Comparison of ENCODE assay signal across 30 cellular contexts in the genomic region with DNA sequence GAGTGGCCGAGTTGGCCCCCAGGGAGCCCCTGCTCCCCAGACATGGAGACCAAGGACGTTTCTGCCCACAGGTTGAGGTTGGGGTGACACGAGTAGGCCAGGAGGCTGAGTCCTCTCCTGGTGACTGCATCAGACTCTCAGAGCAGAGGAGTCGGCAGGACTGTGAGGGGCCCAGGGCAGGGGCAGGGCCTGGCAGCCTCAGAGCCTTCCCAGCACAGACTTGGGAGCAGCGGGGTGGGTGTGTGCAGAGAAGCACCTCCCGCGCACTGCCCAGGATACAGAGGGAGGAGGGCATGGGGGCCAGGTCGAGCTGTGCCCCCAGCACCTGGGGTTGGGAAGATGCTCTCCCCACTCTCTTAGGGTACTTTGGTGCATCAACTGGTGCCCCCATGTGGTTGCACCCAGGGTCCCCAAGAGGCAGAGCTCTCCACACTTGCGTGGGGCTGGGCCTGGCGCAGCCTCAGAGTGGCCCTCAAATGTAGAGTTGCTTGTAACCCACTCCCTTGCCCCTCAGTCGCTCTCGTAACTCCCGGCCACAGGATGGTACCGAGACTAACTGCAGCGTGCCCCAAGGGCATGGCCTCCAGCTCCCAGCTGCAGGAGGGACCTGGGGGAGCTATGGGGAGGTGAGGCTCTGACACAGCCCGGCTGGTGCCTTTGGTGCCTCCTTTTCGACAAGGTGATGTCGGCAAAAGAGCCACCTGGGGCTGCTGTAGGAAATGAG. TPM values are rescaled to one million over a fixed set of nuclear protein-coding genes. Genes with fewer than 3 reads are reported as not detected.
"Had no signal": no experiment of that assay in that cellular context is flagged by ENCODE, and none has a peak within 500 bp of the region (broad histone marks: within the 10 kb centered on the region; RNA-seq: fewer than 3 reads in every experiment).

No MANE protein-coding gene starts in this region.

- H3K9me3 ChIP-seq: adrenal gland, body of pancreas, colonic mucosa, left lung, right atrium auricular region, thoracic aorta had no signal

- H3K9me3 Mint-ChIP-seq: activated naive CD4-positive, alpha-beta T cell treated with anti-CD3 and anti-CD28 coated beads, Interleukin-2, amount 50 U/mL, for 24 hours; activated T-helper 17 cell treated with anti-CD3 and anti-CD28 coated beads, Interleukin-2, amount 50 U/mL, for 72 hours; neural crest cell; stimulated activated naive CD8-positive, alpha-beta T cell treated with anti-CD3 and anti-CD28 coated beads, Interleukin-15, Interleukin-2, amounts not matched to agents 100 ng/mL and 50 ng/mL, for 24 hours; T-helper 1 cell treated with Interleukin-12 subunit alpha and Interleukin-12 subunit beta and Interleukin-4 antibody, amounts not matched to agents 30 μg/mL and 1 μg/mL, for 36 hours had no signal

- H3K27ac Mint-ChIP-seq: activated naive CD4-positive, alpha-beta T cell treated with anti-CD3 and anti-CD28 coated beads, Interleukin-2, amount 50 U/mL, for 24 hours; activated T-helper 17 cell treated with anti-CD3 and anti-CD28 coated beads, Interleukin-2, amount 50 U/mL, for 72 hours; T-helper 1 cell treated with Interleukin-12 subunit alpha and Interleukin-12 subunit beta and Interleukin-4 antibody, amounts not matched to agents 30 μg/mL and 1 μg/mL, for 36 hours had no signal

- H3K4me3 ChIP-seq: adrenal gland, body of pancreas, colonic mucosa, left lung, lung, right atrium auricular region, thoracic aorta had no signal

- H3K27ac ChIP-seq: adrenal gland, body of pancreas, colonic mucosa, left lung, right atrium auricular region, thoracic aorta, VCaP had no signal

- H3K27me3 Mint-ChIP-seq: activated naive CD4-positive, alpha-beta T cell treated with anti-CD3 and anti-CD28 coated beads, Interleukin-2, amount 50 U/mL, for 24 hours; activated T-helper 17 cell treated with anti-CD3 and anti-CD28 coated beads, Interleukin-2, amount 50 U/mL, for 72 hours; stimulated activated naive CD8-positive, alpha-beta T cell treated with anti-CD3 and anti-CD28 coated beads, Interleukin-15, Interleukin-2, amounts not matched to agents 100 ng/mL and 50 ng/mL, for 24 hours had no signal

- ATAC-seq: activated CD4-positive, CD25-positive, alpha-beta regulatory T cell treated with anti-CD3 and anti-CD28 coated beads, Interleukin-2, amount 50 U/mL, for 24 hours; activated T-helper 17 cell treated with anti-CD3 and anti-CD28 coated beads, Interleukin-2, amount 50 U/mL, for 72 hours; body of pancreas; left lung had no signal

- H3K4me3 Mint-ChIP-seq: activated naive CD4-positive, alpha-beta T cell treated with anti-CD3 and anti-CD28 coated beads, Interleukin-2, amount 50 U/mL, for 24 hours; activated T-helper 17 cell treated with anti-CD3 and anti-CD28 coated beads, Interleukin-2, amount 50 U/mL, for 72 hours; neural crest cell; stimulated activated naive CD8-positive, alpha-beta T cell treated with anti-CD3 and anti-CD28 coated beads, Interleukin-15, Interleukin-2, amounts not matched to agents 100 ng/mL and 50 ng/mL, for 24 hours; T-helper 1 cell treated with Interleukin-12 subunit alpha and Interleukin-12 subunit beta and Interleukin-4 antibody, amounts not matched to agents 30 μg/mL and 1 μg/mL, for 36 hours had no signal

- H3K4me1 Mint-ChIP-seq: activated naive CD4-positive, alpha-beta T cell treated with anti-CD3 and anti-CD28 coated beads, Interleukin-2, amount 50 U/mL, for 24 hours; neural crest cell had no signal

- H3K4me1 ChIP-seq: adrenal gland, body of pancreas, colonic mucosa, left lung, right atrium auricular region had no signal

- H3K27me3 ChIP-seq: adrenal gland, body of pancreas, colonic mucosa, left lung, right atrium auricular region had no signal

- FAIRE-seq: frontal cortex, TTC549, urothelium cell line had no signal

- DNase-seq: activated CD4-positive, alpha-beta T cell treated with anti-CD3 and anti-CD28 coated beads for 48 hours; activated CD4-positive, alpha-beta T cell treated with anti-CD3 and anti-CD28 coated beads, Interleukin-2, amount 50 U/mL, for 48 hours; activated CD8-positive, alpha-beta memory T cell treated with anti-CD3 and anti-CD28 coated beads, Interleukin-2, amount 50 U/mL, for 4 hours; activated gamma-delta T cell treated with Interleukin-2 at 50 U/mL for 16 hours; activated T-cell treated with anti-CD3 and anti-CD28 coated beads, Interleukin-2, amount 50 U/mL, for 1 hour; adrenal gland; aorta; body of pancreas; cerebellar nuclear complex; colonic mucosa; effector CD8-positive, alpha-beta T cell; left lung; mesendoderm; occipital lobe; T-helper 9 cell; trophoblast cell had no signal

RNA-seq across cellular contexts. Expression of a gene that starts 38.6 kb away (rescaled TPM):
- total RNA-seq: pulmonary artery endothelial cell had no signal
